ENCODE assay signal across 8 cellular contexts in the genomic region with DNA sequence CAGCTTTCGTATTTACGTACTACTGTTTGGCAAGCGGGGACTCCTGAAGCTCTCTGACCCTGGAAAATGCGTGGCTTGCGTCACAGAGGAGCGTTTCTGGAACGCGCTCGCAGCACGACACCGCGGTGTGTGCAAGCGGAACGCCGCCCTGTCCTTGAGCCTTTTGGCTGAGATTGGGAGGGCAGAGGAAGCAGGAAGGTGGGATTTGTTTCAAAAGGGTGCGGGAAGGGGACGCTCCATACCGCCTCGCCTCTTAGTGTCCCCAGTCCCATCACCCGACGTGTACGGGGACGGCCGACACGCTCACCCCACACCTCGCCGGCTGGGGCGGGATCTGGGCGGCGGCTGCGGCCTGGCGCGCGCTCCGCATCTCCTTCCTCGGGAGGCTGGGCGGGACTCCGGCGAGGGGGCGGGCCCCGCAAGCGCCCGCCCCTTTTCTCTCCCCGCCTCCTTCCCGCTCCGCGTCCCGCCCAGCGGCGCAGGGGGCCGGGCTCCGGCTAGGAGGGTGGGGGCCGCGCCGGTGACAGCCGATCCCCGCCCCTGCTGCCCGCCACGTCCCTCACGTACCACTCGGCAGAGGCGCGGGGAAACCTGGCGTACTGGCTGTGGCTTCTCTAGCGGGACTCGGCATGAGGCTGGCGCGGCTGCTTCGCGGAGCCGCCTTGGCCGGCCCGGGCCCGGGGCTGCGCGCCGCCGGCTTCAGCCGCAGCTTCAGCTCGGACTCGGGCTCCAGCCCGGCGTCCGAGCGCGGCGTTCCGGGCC. TPM values are rescaled to one million over a fixed set of nuclear protein-coding genes. Genes with fewer than 3 reads are reported as not detected.
DNase-seq lines count a peak whose midpoint lies in the region; TF ChIP-seq lines count a peak whose summit lies in the region.

A gene (plus strand): TSS at position 569 of the 762 bp plus-strand sequence. CDS start 61 bp downstream, at position 630.

- peak within 1 kb of the TSS; percentile 83 for H3K14ac ChIP-seq in H9 (ENCODE audit: insufficient read depth, low read length)

- DNase-seq in H9: peak; percentile 83
- DNase-seq in M059J (ENCODE audit: low read depth): peak; percentile 85
- DNase-seq in SIG-M5 (lab: John Stamatoyannopoulos, UW): peak; percentile 49
- peak; percentile 86 for DNase-seq in activated gamma-delta T cell (lab: John Stamatoyannopoulos, UW)
- DNase-seq in fibroblast of villous mesenchyme (ENCODE audit: low read depth): peak; percentile 92
- DNase-seq in neural progenitor cell (ENCODE audit: low spot score): peak; percentile 93
- DNase-seq in stromal cell of bone marrow (ENCODE audit: low read depth): peak; percentile 80

- H3K79me2 ChIP-seq in H9 (ENCODE audit: insufficient read depth, low read length) (peaks cover 9% of the 10 kb centered on the region; the same call in 1 of the 2 replicates), neural progenitor cell (ENCODE audit: low read depth) (peaks cover 26% of the 10 kb centered on the region)

- H2BK120ac ChIP-seq in H9 (ENCODE audit: low read depth, low read length, poor library complexity, severe bottlenecking): no peak within 1 kb of the TSS

- H4K91ac ChIP-seq in H9 (ENCODE audit: insufficient read length, low read depth, low read length): no peak within 1 kb of the TSS

- H3K27me3 ChIP-seq in H9 (ENCODE audit: insufficient read depth, low read length) (no peaks in the 10 kb centered on the region), neural progenitor cell (peaks cover 23% of the 10 kb centered on the region)

- no peak within 1 kb of the TSS for H4K5ac ChIP-seq in H9 (ENCODE audit: insufficient read length, low read depth, low read length)

- H3K36me3 ChIP-seq in ES-I3 (ENCODE audit: insufficient read depth, low read length): no peaks in the 10 kb centered on the region
- H3K36me3 ChIP-seq in neural progenitor cell: no peaks in the 10 kb centered on the region

- H2BK5ac ChIP-seq in H9 (ENCODE audit: insufficient read length, low read length): no peak within 1 kb of the TSS

- no CpG with 5 or more reads among the region's 88 CpGs for WGBS in H9 (ENCODE audit: extremely low coverage, insufficient read length, low lambda C conversion rate)

- H3K4me3 ChIP-seq in fibroblast of villous mesenchyme (ENCODE audit: low read depth, low read length) (peak within 1 kb of the TSS; percentile 86), neural progenitor cell (peak within 1 kb of the TSS; percentile 69)

- H2BK12ac ChIP-seq in H9 (ENCODE audit: insufficient read length, low read depth, low read length): no peak within 1 kb of the TSS

- H3T11ph ChIP-seq in H9 (ENCODE audit: low read length): no peak within 1 kb of the TSS

- peaks cover 0 to 4% of the 10 kb centered on the region in 2 experiments; a peak in 3 of 5 replicates for H3K9me3 Mint-ChIP-seq in H9
- no peaks in the 10 kb centered on the region for H3K9me3 Mint-ChIP-seq in neural progenitor cell

- H3K18ac ChIP-seq in H9 (ENCODE audit: insufficient read length, low read depth, low read length): peak within 1 kb of the TSS; percentile 92

- no peak within 1 kb of the TSS for H3K56ac ChIP-seq in H9 (ENCODE audit: insufficient read length, low read depth, low read length)

- no peak within 1 kb of the TSS for H2AFZ ChIP-seq in H9 (ENCODE audit: low read length)
- H2AFZ ChIP-seq in neural progenitor cell (replicated peaks): peak within 1 kb of the TSS; percentile 90

- H2AK5ac ChIP-seq in H9 (ENCODE audit: insufficient read length, low read length): no peak within 1 kb of the TSS

- peaks cover 14% of the 10 kb centered on the region for H3F3A ChIP-seq in neural progenitor cell (ENCODE audit: low read depth)

- H3K4me1 ChIP-seq in ES-I3 (ENCODE audit: insufficient read depth, low read length) (peaks cover 27% of the 10 kb centered on the region), H9 (ENCODE audit: insufficient read depth, low read length) (peaks cover 9% of the 10 kb centered on the region; the same call in 1 of the 2 replicates), neural progenitor cell (peaks cover 27% of the 10 kb centered on the region)

- H3K36me3 Mint-ChIP-seq in H9 (ENCODE audit: insufficient read depth in 1 of 3, low read depth in 3 of 3) (peaks cover 12 to 27% (median 19%) of the 10 kb centered on the region in 3 experiments; a peak in 6 of 7 replicates), neural progenitor cell (peaks cover 7% of the 10 kb centered on the region)

- no peaks in the 10 kb centered on the region for H3K9me3 ChIP-seq in ES-I3 (ENCODE audit: control insufficient read depth, insufficient read depth, low read length)
- H3K9me3 ChIP-seq in H9 (ENCODE audit: control insufficient read depth, low read depth, low read length): no peaks in the 10 kb centered on the region
- H3K9me3 ChIP-seq in neural progenitor cell (ENCODE audit: low read depth): no peaks in the 10 kb centered on the region

- H3K4me2 ChIP-seq in H9 (ENCODE audit: insufficient read depth, insufficient read length, low read length): peak within 1 kb of the TSS; percentile 84
- H3K4me2 ChIP-seq in neural progenitor cell: peak within 1 kb of the TSS; percentile 94

- no peak within 1 kb of the TSS for H3K23ac ChIP-seq in H9 (ENCODE audit: insufficient read length, low read depth, low read length)

- TF ChIP-seq CTCF in H9 (conservative IDR thresholded peaks at IDR 0.05): no peak
- TF ChIP-seq CTCF in fibroblast of villous mesenchyme (IDR thresholded peaks at IDR 0.05; ENCODE audit: insufficient read depth, low read depth, low read length): no peak
- no peak for TF ChIP-seq CTCF in neural progenitor cell (IDR thresholded peaks at IDR 0.05)

- no peak within 1 kb of the TSS for H2BK15ac ChIP-seq in H9 (ENCODE audit: low read depth, low read length)

- H3K27ac Mint-ChIP-seq in H9 (peak within 1 kb of the TSS; percentile 80 to 97 (median 94)), neural progenitor cell (peak within 1 kb of the TSS; percentile 35)

- H4K20me1 ChIP-seq in H9 (ENCODE audit: control insufficient read depth, insufficient read depth, insufficient read length): no peaks in the 10 kb centered on the region
- peaks cover 39% of the 10 kb centered on the region for H4K20me1 ChIP-seq in neural progenitor cell (ENCODE audit: low read depth)

- peaks cover 4% of the 10 kb centered on the region for H3K23me2 ChIP-seq in H9 (ENCODE audit: insufficient read length, low read depth, low read length, poor library complexity, severe bottlenecking)

- H3K9ac ChIP-seq in ES-I3 (ENCODE audit: low read depth, low read length) (peak within 1 kb of the TSS; percentile 78), H9 (ENCODE audit: extremely low read depth, insufficient read length, low read length) (peak within 1 kb of the TSS; percentile 75), neural progenitor cell (no peak within 1 kb of the TSS)

- H3K27me3 Mint-ChIP-seq in H9 (ENCODE audit: low read depth) (no peaks in the 10 kb centered on the region; the same call in 1 of the 2 replicates), neural progenitor cell (ENCODE audit: insufficient read depth, low read depth) (no peaks in the 10 kb centered on the region)

- H3K27ac ChIP-seq in H9 (ENCODE audit: insufficient read length, low read depth, low read length): no peak within 1 kb of the TSS
- peak within 1 kb of the TSS; percentile 3 for H3K27ac ChIP-seq in neural progenitor cell

- H3K4me3 Mint-ChIP-seq in H9: peak within 1 kb of the TSS; percentile 86 to 94
- peak within 1 kb of the TSS; percentile 93 for H3K4me3 Mint-ChIP-seq in neural progenitor cell

- H2BK20ac ChIP-seq in H9 (ENCODE audit: low read depth, low read length, poor library complexity, severe bottlenecking): no peak within 1 kb of the TSS

- no peak within 1 kb of the TSS for H3K4ac ChIP-seq in H9 (ENCODE audit: low read depth, low read length)

- no peak within 1 kb of the TSS for H4K8ac ChIP-seq in H9 (replicated peaks; ENCODE audit: insufficient read length, low read depth, low read length)

- no peaks in the 10 kb centered on the region for H3K79me1 ChIP-seq in H9 (ENCODE audit: insufficient read depth, low read depth, low read length, poor library complexity, severe bottlenecking)

- H3K4me1 Mint-ChIP-seq in H9 (peaks cover 66 to 69% of the 10 kb centered on the region in 2 experiments), neural progenitor cell (peaks cover 37% of the 10 kb centered on the region)

RNA-seq across cellular contexts. Expression of the gene that starts here (rescaled TPM):
- total RNA-seq in H9 (2021) (74.4 and 74.7 TPM in 2 replicates), fibroblast of villous mesenchyme (9.1 and 10.3 TPM in 2 replicates), neural progenitor cell (ENCODE audit: low replicate concordance) (65.2 and 66.5 TPM in 2 replicates)
- total RNA-seq in M059J (2014; rRNA removed; shearing (Covaris generic)): 16.0 and 32.3 TPM in 2 replicates
